21 cellular contexts compared by ENCODE assay signal in genomic region chr14:94517248-94517640, GRCh38. TPM values are rescaled to one million over a fixed set of nuclear protein-coding genes. Genes with fewer than 3 reads are reported as not detected.
"Had no signal": no experiment of that assay in that cellular context is flagged by ENCODE, and none has a peak within 500 bp of the region (broad histone marks: within the 10 kb centered on the region; RNA-seq: fewer than 3 reads in every experiment).

No MANE protein-coding gene starts in this region.

- DNase-seq: activated CD4-positive, alpha-beta memory T cell treated with anti-CD3 and anti-CD28 coated beads for 36 hours; activated CD4-positive, alpha-beta T cell treated with anti-CD3 and anti-CD28 coated beads for 36 hours; activated naive CD4-positive, alpha-beta T cell; activated naive CD8-positive, alpha-beta T cell treated with anti-CD3 and anti-CD28 coated beads for 36 hours; activated T-cell treated with anti-CD3 and anti-CD28 coated beads for 4 hours; amygdala; body of pancreas; central memory CD4-positive, alpha-beta T cell; dorsolateral prefrontal cortex; glutamatergic neuron; hippocampal formation; lower lobe of right lung; natural killer cell; sigmoid colon; stimulated activated naive B cell treated with anti-CD40 and anti-IgM and Interleukin-4, amounts not matched to agents 10 μg/mL and 1 μg/mL and 100 μg/mL, for 72 hours had no signal

- H3K36me3 Mint-ChIP-seq: activated CD4-positive, alpha-beta memory T cell treated with anti-CD3 and anti-CD28 coated beads for 36 hours; activated naive CD8-positive, alpha-beta T cell treated with anti-CD3 and anti-CD28 coated beads for 36 hours; natural killer cell; stimulated activated naive B cell treated with anti-CD40 and anti-IgM and Interleukin-4, amounts not matched to agents 10 μg/mL and 1 μg/mL and 100 μg/mL, for 72 hours had no signal

- H3K4me3 Mint-ChIP-seq: activated CD4-positive, alpha-beta memory T cell treated with anti-CD3 and anti-CD28 coated beads for 36 hours; activated CD4-positive, alpha-beta T cell treated with anti-CD3 and anti-CD28 coated beads for 36 hours; activated naive CD8-positive, alpha-beta T cell treated with anti-CD3 and anti-CD28 coated beads for 36 hours; natural killer cell; stimulated activated naive B cell treated with anti-CD40 and anti-IgM and Interleukin-4, amounts not matched to agents 10 μg/mL and 1 μg/mL and 100 μg/mL, for 72 hours had no signal

- ATAC-seq: activated CD4-positive, alpha-beta T cell treated with anti-CD3 and anti-CD28 coated beads for 36 hours; body of pancreas; lower lobe of right lung; natural killer cell; stimulated activated naive B cell treated with anti-CD40 and anti-IgM and Interleukin-4, amounts not matched to agents 10 μg/mL and 1 μg/mL and 100 μg/mL, for 72 hours had no signal

- H3K27ac ChIP-seq: body of pancreas, dorsolateral prefrontal cortex, lower lobe of right lung, neutrophil, parathyroid adenoma, sigmoid colon had no signal

- H3K4me1 Mint-ChIP-seq: activated CD4-positive, alpha-beta T cell treated with anti-CD3 and anti-CD28 coated beads for 36 hours; activated naive CD8-positive, alpha-beta T cell treated with anti-CD3 and anti-CD28 coated beads for 36 hours; natural killer cell; stimulated activated naive B cell treated with anti-CD40 and anti-IgM and Interleukin-4, amounts not matched to agents 10 μg/mL and 1 μg/mL and 100 μg/mL, for 72 hours had no signal

- H3K4me3 ChIP-seq: body of pancreas, dorsolateral prefrontal cortex, lower lobe of right lung, sigmoid colon had no signal

- H3K27ac Mint-ChIP-seq: activated CD4-positive, alpha-beta memory T cell treated with anti-CD3 and anti-CD28 coated beads for 36 hours; activated CD4-positive, alpha-beta T cell treated with anti-CD3 and anti-CD28 coated beads for 36 hours; activated naive CD8-positive, alpha-beta T cell treated with anti-CD3 and anti-CD28 coated beads for 36 hours; natural killer cell; stimulated activated naive B cell treated with anti-CD40 and anti-IgM and Interleukin-4, amounts not matched to agents 10 μg/mL and 1 μg/mL and 100 μg/mL, for 72 hours had no signal

RNA-seq across cellular contexts. Expression of gene SERPINA12, which starts 8.0 kb away (rescaled TPM):
- total RNA-seq: activated CD4-positive, alpha-beta memory T cell treated with anti-CD3 and anti-CD28 coated beads for 36 hours; activated CD4-positive, alpha-beta T cell treated with anti-CD3 and anti-CD28 coated beads for 36 hours; activated naive CD8-positive, alpha-beta T cell treated with anti-CD3 and anti-CD28 coated beads for 36 hours; body of pancreas; dorsolateral prefrontal cortex; epithelial cell of proximal tubule; fibroblast of lung; lower lobe of right lung; natural killer cell; sigmoid colon; T-helper 2 cell treated with Interferon-gamma antibody and Interleukin-4, amounts not matched to agents 100 ng/mL and 5 ng/mL, for 36 hours; ureter had no signal

RNA-seq across cellular contexts. Expression of gene SERPINA9, which starts 41.2 kb away (rescaled TPM):
- total RNA-seq: activated CD4-positive, alpha-beta memory T cell treated with anti-CD3 and anti-CD28 coated beads for 36 hours; activated CD4-positive, alpha-beta T cell treated with anti-CD3 and anti-CD28 coated beads for 36 hours; activated naive CD8-positive, alpha-beta T cell treated with anti-CD3 and anti-CD28 coated beads for 36 hours; body of pancreas; dorsolateral prefrontal cortex; epithelial cell of proximal tubule; fibroblast of lung; lower lobe of right lung; natural killer cell; sigmoid colon; T-helper 2 cell treated with Interferon-gamma antibody and Interleukin-4, amounts not matched to agents 100 ng/mL and 5 ng/mL, for 36 hours; ureter had no signal

RNA-seq across cellular contexts. Expression of gene SERPINA4, which starts 44.0 kb away (rescaled TPM):
- total RNA-seq: activated CD4-positive, alpha-beta memory T cell treated with anti-CD3 and anti-CD28 coated beads for 36 hours; activated CD4-positive, alpha-beta T cell treated with anti-CD3 and anti-CD28 coated beads for 36 hours; activated naive CD8-positive, alpha-beta T cell treated with anti-CD3 and anti-CD28 coated beads for 36 hours; dorsolateral prefrontal cortex; epithelial cell of proximal tubule; fibroblast of lung; lower lobe of right lung; natural killer cell; sigmoid colon; T-helper 2 cell treated with Interferon-gamma antibody and Interleukin-4, amounts not matched to agents 100 ng/mL and 5 ng/mL, for 36 hours; ureter had no signal
